Comparison of ENCODE assay signal across 23 cellular contexts in genomic region chr7:72430531-72430930, GRCh38. TPM values are rescaled to one million over a fixed set of nuclear protein-coding genes. Genes with fewer than 3 reads are reported as not detected.
DNase-seq lines count a peak whose midpoint lies in the region; TF ChIP-seq lines count a peak whose summit lies in the region.
"Had no signal": no experiment of that assay in that cellular context is flagged by ENCODE, and none has a peak within 500 bp of the region (broad histone marks: within the 10 kb centered on the region; RNA-seq: fewer than 3 reads in every experiment).

No MANE protein-coding gene starts in this region.

- no peak overlapping the region for H2BK120ac ChIP-seq in mesendoderm (ENCODE audit: low read depth, low read length)

- no peaks in the 10 kb centered on the region for H3K27me3 Mint-ChIP-seq in endodermal cell (ENCODE audit: insufficient read depth)
- H3K27me3 Mint-ChIP-seq in CD8-positive, alpha-beta memory T cell = no peaks in the 10 kb centered on the region

- no peaks in the 10 kb centered on the region for H3K36me3 Mint-ChIP-seq in endodermal cell (ENCODE audit: low read depth)
- no peaks in the 10 kb centered on the region for H3K36me3 Mint-ChIP-seq in CD8-positive, alpha-beta memory T cell

- H2BK15ac ChIP-seq in mesendoderm (replicated peaks; ENCODE audit: low read depth) = no peak overlapping the region

- no peaks in the 10 kb centered on the region for H3K79me1 ChIP-seq in mesendoderm (ENCODE audit: low read length)

- no peak overlapping the region for H3K9ac ChIP-seq in endodermal cell (ENCODE audit: extremely low read depth, low read length, poor library complexity, severe bottlenecking)
- no peak overlapping the region for H3K9ac ChIP-seq in mesendoderm (ENCODE audit: low read length)

- no peak overlapping the region for H3K4me3 Mint-ChIP-seq in endodermal cell
- H3K4me3 Mint-ChIP-seq in CD8-positive, alpha-beta memory T cell = no peak overlapping the region

- no peak for TF ChIP-seq CTCF in endodermal cell (conservative IDR thresholded peaks at IDR 0.05)

- H3K4me3 ChIP-seq in endodermal cell (ENCODE audit: low read length) = no peak overlapping the region
- no peak overlapping the region for H3K4me3 ChIP-seq in mesendoderm (ENCODE audit: low read length)
- H3K4me3 ChIP-seq in SJCRH30 = no peak overlapping the region
- H3K4me3 ChIP-seq in CD8-positive, alpha-beta memory T cell (ENCODE audit: low read length) = no peak overlapping the region
- H3K4me3 ChIP-seq: MG63 had no signal

- POLR2A ChIA-PET in CD8-positive, alpha-beta memory T cell (lab: Charles Lee) = no interaction called here

- CTCF ChIA-PET in CD8-positive, alpha-beta memory T cell (lab: Charles Lee) = no interaction called here

- no peak overlapping the region for H2AK5ac ChIP-seq in mesendoderm (ENCODE audit: low read length)

- H3K27me3 ChIP-seq in endodermal cell (ENCODE audit: control insufficient read depth, insufficient read depth, low read length, poor library complexity, severe bottlenecking) (no peaks in the 10 kb centered on the region), mesendoderm (ENCODE audit: insufficient read depth, low read length, poor library complexity) (no peaks in the 10 kb centered on the region), SJCRH30 (no peaks in the 10 kb centered on the region)
- H3K27me3 ChIP-seq in CD8-positive, alpha-beta memory T cell (ENCODE audit: insufficient read depth, low read length, poor library complexity, severe bottlenecking) = no peaks in the 10 kb centered on the region
- H3K27me3 ChIP-seq: MG63 had no signal

- H3K4me1 Mint-ChIP-seq in endodermal cell = peaks cover 2% of the 10 kb centered on the region
- H3K4me1 Mint-ChIP-seq in CD8-positive, alpha-beta memory T cell = no peaks in the 10 kb centered on the region

- H3K4ac ChIP-seq in mesendoderm (ENCODE audit: low read depth, low read length) = no peak overlapping the region

- in situ Hi-C loops in G401 (cut with HindIII; ENCODE audit: low sequenced_read_pairs) = no loop called here

- H3K18ac ChIP-seq in mesendoderm (ENCODE audit: low read length) = no peak overlapping the region

- no peak overlapping the region for H3K27ac Mint-ChIP-seq in endodermal cell
- H3K27ac Mint-ChIP-seq in CD8-positive, alpha-beta memory T cell = no peak overlapping the region

- no peaks in the 10 kb centered on the region for H3K79me2 ChIP-seq in mesendoderm (ENCODE audit: control insufficient read depth, insufficient read depth, low read length)

- H3K4me2 ChIP-seq in mesendoderm (ENCODE audit: low read length) = no peak overlapping the region

- H4K5ac ChIP-seq in mesendoderm (ENCODE audit: low read length) = no peak overlapping the region

- WGBS in endodermal cell (ENCODE audit: insufficient coverage in 1 of 2, insufficient read length in 1 of 2), 2 experiments = 86 to 93% methylated on average over 5 to 7 of the region's 7 CpGs
- WGBS in mesendoderm (ENCODE audit: extremely low coverage, insufficient coverage, low lambda C conversion rate) = no CpG with 5 or more reads among the region's 7 CpGs

- H3K23ac ChIP-seq in mesendoderm (ENCODE audit: low read length) = no peak overlapping the region

- no peaks in the 10 kb centered on the region for H3K9me3 Mint-ChIP-seq in endodermal cell
- peaks cover 0 to 3% (median 1%) of the 10 kb centered on the region in 5 donors for H3K9me3 Mint-ChIP-seq in CD8-positive, alpha-beta memory T cell

- H2BK5ac ChIP-seq in mesendoderm (ENCODE audit: low read length) = no peak overlapping the region

- DNase-seq in G401 (ENCODE audit: low spot score) = peak; percentile 99
- DNase-seq in NCI-H69 (lab: John Stamatoyannopoulos, UW) = peak; percentile 44
- DNase-seq in endodermal cell = peak; percentile 79
- peak; percentile 62 for DNase-seq in mesendoderm
- DNase-seq in SJCRH30 = no peak
- DNase-seq in NCI-H2196 (lab: John Stamatoyannopoulos, UW; ENCODE audit: unreplicated experiment) = no peak
- DNase-seq in CD8-positive, alpha-beta memory T cell = no peak
- DNase-seq: AML-193, GDM1, GOT3, MG63, NCI-H1048, NCI-H1417 treated with DMSO at 0.1 percent for 48 hours, NCI-H187, NCI-H345, NCI-H524, NCI-H82, OCI-M1 had no signal

- no peak overlapping the region for H4K8ac ChIP-seq in mesendoderm (ENCODE audit: low read depth, low read length)

- H3K9me3 ChIP-seq in endodermal cell (ENCODE audit: control insufficient read depth, low read length) (no peaks in the 10 kb centered on the region), SJCRH30 (replicated peaks) (no peaks in the 10 kb centered on the region)
- H3K9me3 ChIP-seq in CD8-positive, alpha-beta memory T cell (ENCODE audit: low read length) = no peaks in the 10 kb centered on the region
- H3K9me3 ChIP-seq: MG63 had no signal

- no peak overlapping the region for H3K56ac ChIP-seq in mesendoderm (ENCODE audit: low read length)

- H3K27ac ChIP-seq in endodermal cell (ENCODE audit: low read depth, low read length) = no peak overlapping the region
- H3K27ac ChIP-seq in mesendoderm (ENCODE audit: low read depth, low read length) = no peak overlapping the region
- no peak overlapping the region for H3K27ac ChIP-seq in SJCRH30
- no peak overlapping the region for H3K27ac ChIP-seq in CD8-positive, alpha-beta memory T cell (ENCODE audit: low read depth, low read length)

- H3K36me3 ChIP-seq in endodermal cell (ENCODE audit: control insufficient read depth, insufficient read depth, low read length) = no peaks in the 10 kb centered on the region
- H3K36me3 ChIP-seq in mesendoderm (ENCODE audit: control insufficient read depth, insufficient read depth, low read length) = no peaks in the 10 kb centered on the region
- H3K36me3 ChIP-seq in SJCRH30 = no peaks in the 10 kb centered on the region
- no peaks in the 10 kb centered on the region for H3K36me3 ChIP-seq in CD8-positive, alpha-beta memory T cell (ENCODE audit: insufficient read depth, low read length)
- H3K36me3 ChIP-seq: MG63 had no signal

- H3K4me1 ChIP-seq in endodermal cell (ENCODE audit: control insufficient read depth, insufficient read depth, low read length) (peaks cover 3% of the 10 kb centered on the region), mesendoderm (ENCODE audit: control insufficient read depth, low read depth, low read length) (no peaks in the 10 kb centered on the region), SJCRH30 (peaks cover under 1% of the 10 kb centered on the region)
- H3K4me1 ChIP-seq in CD8-positive, alpha-beta memory T cell (ENCODE audit: insufficient read depth, low read length) = no peaks in the 10 kb centered on the region

RNA-seq across cellular contexts. Expression of gene CALN1, which starts 18.4 kb away (rescaled TPM):
- not detected in 2 replicates for total RNA-seq in G401 (2014; rRNA removed; shearing (Covaris generic))
- 1 to 10 TPM; 4.3 to 6.9 TPM for total RNA-seq in endodermal cell
- polyA plus RNA-seq in endodermal cell (2013, experiment 1 of 2) = 1.7 TPM
- polyA plus RNA-seq in endodermal cell (2013, experiment 2 of 2) = 2.5 TPM
- 8.4 TPM for polyA plus RNA-seq in mesendoderm (2013, experiment 1 of 2)
- polyA plus RNA-seq in mesendoderm (2013, experiment 2 of 2) = 8.4 TPM
- total RNA-seq in SJCRH30 (2014; rRNA removed; shearing (Covaris generic)) = 0.02 TPM in 1 of 2 replicates, not detected in the other
- total RNA-seq in CD8-positive, alpha-beta memory T cell = not detected
- polyA plus RNA-seq in CD8-positive, alpha-beta memory T cell = not detected
- total RNA-seq: A172, LHCN-M2, Right ventricle myocardium inferior, SK-MEL-5 had no signal
- polyA plus RNA-seq: AG04450 had no signal

Comparison
In these comparisons a context has a peak if more than half of its experiments do, and no peak if none do; other contexts are left out.
1. DNase-seq: peak in G401 (single experiment), NCI-H69 (single experiment), endodermal cell (single experiment) and mesendoderm (single experiment); none in SJCRH30 (0 of 2), NCI-H2196 (single experiment) and CD8-positive, alpha-beta memory T cell (0 of 5).